In genomic region chr2:101559576-101559975, GRCh38 we compare ENCODE assay signal across 12 cellular contexts.
A peak's percentile ranks its signal among the peaks of the same experiment; 100 is the strongest.
DNase-seq lines count a peak whose midpoint lies in the region; ATAC-seq, FAIRE-seq and TF ChIP-seq lines count a peak whose summit lies in the region.
"Had no signal": no experiment of that assay in that cellular context is flagged by ENCODE, and none has a peak within 500 bp of the region (broad histone marks: within the 10 kb centered on the region; RNA-seq: fewer than 3 reads in every experiment).

No MANE protein-coding gene starts in this region.

- H3K4me1 ChIP-seq in esophagus squamous epithelium, result peaks cover 0 to 14% (median 0%) of the 10 kb centered on the region in 3 donors
- peaks cover 8% of the 10 kb centered on the region for H3K4me1 ChIP-seq in lower lobe of right lung
- H3K4me1 ChIP-seq in tibial artery, result peaks cover 0 to 20% (median 12%) of the 10 kb centered on the region in 4 donors
- H3K4me1 ChIP-seq in effector memory CD4-positive, alpha-beta T cell (ENCODE audit: control insufficient read depth, insufficient read depth, low read length, poor library complexity, severe bottlenecking), result peaks cover 11% of the 10 kb centered on the region

- 36 to 50% methylated on average over 2 to 6 of the region's 7 CpGs for WGBS in esophagus squamous epithelium, 2 donors

- TF ChIP-seq POLR2A in esophagus squamous epithelium (IDR thresholded peaks at IDR 0.05) (no peak), GM12891 (IDR thresholded peaks at IDR 0.05; ENCODE audit: low read depth, low read length) (no peak)

- H3K9me3 ChIP-seq in MG63, result no peaks in the 10 kb centered on the region
- no peaks in the 10 kb centered on the region for H3K9me3 ChIP-seq in esophagus squamous epithelium
- H3K9me3 ChIP-seq in lower lobe of right lung, result no peaks in the 10 kb centered on the region
- H3K9me3 ChIP-seq in tibial artery, result no peaks in the 10 kb centered on the region
- no peaks in the 10 kb centered on the region for H3K9me3 ChIP-seq in effector memory CD4-positive, alpha-beta T cell (ENCODE audit: control insufficient read depth, low read length)

- intact Hi-C loops in esophagus squamous epithelium (cut with DNase I), result no loop called here
- intact Hi-C loops in lower lobe of right lung (cut with DNase I), result no loop called here
- intact Hi-C loops in tibial artery (cut with DNase I; ENCODE audit: low total_unique reads), result no loop called here
- intact Hi-C loops in activated CD4-positive, alpha-beta T cell treated with anti-CD3 and anti-CD28 coated beads for 36 hours (cut with DNase I, micrococcal nuclease), result no loop called here

- H3K4me3 Mint-ChIP-seq in activated CD4-positive, alpha-beta T cell treated with anti-CD3 and anti-CD28 coated beads for 36 hours, result no peak overlapping the region
- H3K4me3 Mint-ChIP-seq: CD4-positive, alpha-beta T cell had no signal

- H3K36me3 Mint-ChIP-seq in activated CD4-positive, alpha-beta T cell treated with anti-CD3 and anti-CD28 coated beads for 36 hours (ENCODE audit: low read depth), result peaks cover 4% of the 10 kb centered on the region

- H3K27me3 Mint-ChIP-seq in activated CD4-positive, alpha-beta T cell treated with anti-CD3 and anti-CD28 coated beads for 36 hours, result no peaks in the 10 kb centered on the region
- H3K27me3 Mint-ChIP-seq: CD4-positive, alpha-beta T cell had no signal

- H3K4me3 ChIP-seq in MG63, result no peak overlapping the region
- H3K4me3 ChIP-seq in esophagus squamous epithelium, result no peak overlapping the region
- H3K4me3 ChIP-seq in lower lobe of right lung, result no peak overlapping the region
- peak overlapping the region in 1 of 2 donors; percentile 11 for H3K4me3 ChIP-seq in tibial artery
- H3K4me3 ChIP-seq in effector memory CD4-positive, alpha-beta T cell (ENCODE audit: insufficient read depth, low read depth, low read length, poor library complexity, severe bottlenecking), result no peak overlapping the region

- CTCF ChIA-PET in activated CD4-positive, alpha-beta T cell treated with anti-CD3 and anti-CD28 coated beads for 36 hours (lab: Charles Lee), result interaction anchor here (1.7 kb wide), 1 partner anchor 10 kb away, joined by 4 read pairs; no protein-coding TSS in a partner anchor

- peaks cover 11% of the 10 kb centered on the region for H3K9me3 Mint-ChIP-seq in activated CD4-positive, alpha-beta T cell treated with anti-CD3 and anti-CD28 coated beads for 36 hours (ENCODE audit: low read depth)

- H3K4me1 Mint-ChIP-seq in activated CD4-positive, alpha-beta T cell treated with anti-CD3 and anti-CD28 coated beads for 36 hours, result peaks cover 29% of the 10 kb centered on the region

- H3K27ac Mint-ChIP-seq in activated CD4-positive, alpha-beta T cell treated with anti-CD3 and anti-CD28 coated beads for 36 hours, result no peak overlapping the region

- no peak for FAIRE-seq in GM12891 (lab: Jason Lieb, UNC)

- H3K27ac ChIP-seq in esophagus squamous epithelium, result peak overlapping the region in 3 of 4 donors; percentile 59 to 73 (median 60)
- peak overlapping the region; percentile 44 for H3K27ac ChIP-seq in lower lobe of right lung
- H3K27ac ChIP-seq in tibial artery, result peak overlapping the region; percentile 59
- no peak overlapping the region for H3K27ac ChIP-seq in effector memory CD4-positive, alpha-beta T cell (ENCODE audit: insufficient read depth, low read length, poor library complexity, severe bottlenecking)

- ATAC-seq in lower lobe of right lung (peak; percentile 49 to 55), HG03469 (IDR thresholded peaks at IDR 0.05; ENCODE audit: unreplicated experiment) (no peak)
- no peak for ATAC-seq in activated CD4-positive, alpha-beta T cell treated with anti-CD3 and anti-CD28 coated beads for 36 hours

- TF ChIP-seq CTCF in esophagus squamous epithelium (IDR thresholded peaks at IDR 0.05), result no peak
- no peak for TF ChIP-seq CTCF in lower lobe of right lung (IDR thresholded peaks at IDR 0.05)
- TF ChIP-seq CTCF in tibial artery (IDR thresholded peaks at IDR 0.05), result no peak

- H3K36me3 ChIP-seq in MG63 (no peaks in the 10 kb centered on the region), esophagus squamous epithelium (no peaks in the 10 kb centered on the region), lower lobe of right lung (no peaks in the 10 kb centered on the region), tibial artery (no peaks in the 10 kb centered on the region)
- no peaks in the 10 kb centered on the region for H3K36me3 ChIP-seq in effector memory CD4-positive, alpha-beta T cell (ENCODE audit: control insufficient read depth, insufficient read depth, low read length)

- DNase-seq in MG63 (peak; percentile 57), esophagus squamous epithelium (lab: John Stamatoyannopoulos, UW) (no peak), lower lobe of right lung (no peak), tibial artery (no peak), GM12891 (ENCODE audit: insufficient read length, low spot score) (no peak)
- DNase-seq in effector memory CD4-positive, alpha-beta T cell, result no peak
- DNase-seq in activated CD4-positive, alpha-beta T cell treated with anti-CD3 and anti-CD28 coated beads for 36 hours, result no peak
- DNase-seq: activated effector memory CD4-positive, alpha-beta T cell treated with anti-CD3 and anti-CD28 coated beads, Interleukin-2, amount 50 U/mL, for 16 hours; CD4-positive, alpha-beta T cell; cerebellar nuclear complex; NCI-H1417 treated with DMSO at 0.1 percent for 48 hours had no signal

- POLR2A ChIA-PET in activated CD4-positive, alpha-beta T cell treated with anti-CD3 and anti-CD28 coated beads for 36 hours (lab: Charles Lee), result no interaction called here

- H3K27me3 ChIP-seq in MG63 (no peaks in the 10 kb centered on the region), esophagus squamous epithelium (no peaks in the 10 kb centered on the region), lower lobe of right lung (ENCODE audit: low read depth) (no peaks in the 10 kb centered on the region), tibial artery (no peaks in the 10 kb centered on the region)
- no peaks in the 10 kb centered on the region for H3K27me3 ChIP-seq in effector memory CD4-positive, alpha-beta T cell (replicated peaks; ENCODE audit: control insufficient read depth, insufficient read depth, low read length, poor library complexity, severe bottlenecking)

TF ChIP-seq in GM12891, 5 proteins besides CTCF, POLR2A, EP300 and RAD21:
- TF ChIP-seq POLR2AphosphoS5 (IDR thresholded peaks at IDR 0.05; ENCODE audit: low read depth, low read length) (no peak), SPI1 (IDR thresholded peaks at IDR 0.05; ENCODE audit: low read depth, low read length) (no peak), PAX5 (IDR thresholded peaks at IDR 0.05; ENCODE audit: insufficient read depth, low read length, severe bottlenecking) (no peak), POU2F2 (IDR thresholded peaks at IDR 0.05; ENCODE audit: low read depth, low read length) (no peak), TAF1 (IDR thresholded peaks at IDR 0.05; ENCODE audit: low read depth, low read length) (no peak)

Comparison
In these comparisons a context has a peak if more than half of its experiments do, and no peak if none do; other contexts are left out.
1. ATAC-seq: peak in lower lobe of right lung (2 of 2); none in HG03469 (single experiment) and activated CD4-positive, alpha-beta T cell treated with anti-CD3 and anti-CD28 coated beads for 36 hours (single experiment).